ENCODE assay signal across 1 cellular context in the genomic region with DNA sequence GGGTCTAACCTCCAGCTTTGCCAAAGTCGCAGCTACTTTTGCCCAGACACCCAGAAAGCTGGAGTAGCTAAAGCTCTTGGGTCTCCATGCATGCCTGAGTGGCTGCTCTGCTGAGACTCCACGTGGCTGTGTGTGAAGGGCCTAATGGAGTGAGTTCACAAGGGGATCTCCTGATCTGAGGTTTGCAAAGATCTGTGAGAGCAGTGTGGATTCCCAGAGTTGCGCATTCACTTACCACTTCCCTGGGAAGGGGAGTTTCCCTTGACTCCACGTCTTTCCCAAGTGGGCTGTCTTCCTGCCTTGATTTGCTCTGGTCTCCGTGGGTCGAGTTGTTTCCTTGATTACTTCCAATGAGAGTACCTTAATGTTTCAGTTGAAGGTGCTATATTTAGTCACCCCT.
A peak's percentile ranks its signal among the peaks of the same experiment; 100 is the strongest.
TF ChIP-seq lines count a peak whose summit lies in the region.

No MANE protein-coding gene starts in this region.

TF ChIP-seq in GM12878, 131 proteins besides CTCF, POLR2A, EP300 and RAD21:
- peak; percentile 52; the same call in 1 of the 2 replicates for TF ChIP-seq RUNX3 (IDR thresholded peaks at IDR 0.05; ENCODE audit: low read length)
- no peak for TF ChIP-seq ZZZ3 (IDR thresholded peaks at IDR 0.05; ENCODE audit: control insufficient read depth, insufficient read length, low read depth)
- 0 out of 2 replicates have a peak, but pooled peaks have one; percentile 63 for TF ChIP-seq EED (IDR thresholded peaks at IDR 0.05; ENCODE audit: low read depth)
TF ChIP-seq in GM12878: peak in this region for 2.
